In genomic region chr2:120307482-120307881, GRCh38 we compare ENCODE assay signal across 1 cellular context.
TF ChIP-seq lines count a peak whose summit lies in the region.

No MANE protein-coding gene starts in this region.

TF ChIP-seq in H1, 55 proteins besides CTCF, POLR2A, EP300 and RAD21 (continued from another document):
- no peak for TF ChIP-seq USF2 (IDR thresholded peaks at IDR 0.05; ENCODE audit: low read length)
TF ChIP-seq in H1: peak in this region for 0.
